1 cellular context compared by ENCODE assay signal in the genomic region with DNA sequence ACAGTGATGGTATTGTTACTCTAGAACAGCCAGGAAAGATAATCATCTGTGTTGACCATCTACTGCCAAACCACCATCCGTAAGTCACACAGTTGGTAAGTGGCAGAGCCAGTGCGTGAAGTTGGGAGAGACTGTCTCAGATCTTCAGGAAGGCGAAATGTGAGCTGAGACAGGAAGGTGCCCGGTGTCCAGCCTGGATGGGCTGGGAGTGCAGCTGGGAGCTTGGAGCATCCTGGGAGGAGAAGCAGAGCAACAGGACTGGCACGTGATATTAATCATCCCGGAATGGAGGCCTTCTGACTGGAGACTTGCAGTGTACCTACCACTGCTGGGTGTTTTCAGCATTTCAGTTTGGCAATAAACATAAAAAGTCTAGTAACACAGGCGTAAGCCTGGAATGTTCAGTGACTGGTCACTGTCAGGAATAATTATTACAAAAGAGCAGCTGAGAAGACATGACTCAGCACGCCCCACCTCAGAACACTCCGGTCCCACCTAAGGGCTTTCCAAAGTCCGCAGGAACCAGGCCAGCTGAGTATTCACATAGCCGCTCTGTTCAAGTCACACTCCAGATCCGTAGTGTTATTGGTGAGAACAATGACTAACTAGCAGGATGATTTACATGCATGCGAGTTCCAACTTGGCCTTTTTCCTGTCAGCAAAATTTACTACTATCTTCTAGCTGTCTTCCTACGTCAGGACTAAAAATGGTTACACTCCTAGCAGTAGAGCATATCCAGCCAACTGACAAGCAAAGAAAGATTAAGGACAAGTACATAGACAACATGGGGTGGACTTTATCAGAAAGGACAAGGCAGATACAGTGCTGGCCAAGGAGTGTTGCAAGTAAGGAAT.
TF ChIP-seq lines count a peak whose summit lies in the region.

No MANE protein-coding gene starts in this region.

TF ChIP-seq in HepG2, 621 proteins besides CTCF, POLR2A, EP300 and RAD21 (continued from another document and continues in another):
- TF ChIP-seq, protein P1, sequence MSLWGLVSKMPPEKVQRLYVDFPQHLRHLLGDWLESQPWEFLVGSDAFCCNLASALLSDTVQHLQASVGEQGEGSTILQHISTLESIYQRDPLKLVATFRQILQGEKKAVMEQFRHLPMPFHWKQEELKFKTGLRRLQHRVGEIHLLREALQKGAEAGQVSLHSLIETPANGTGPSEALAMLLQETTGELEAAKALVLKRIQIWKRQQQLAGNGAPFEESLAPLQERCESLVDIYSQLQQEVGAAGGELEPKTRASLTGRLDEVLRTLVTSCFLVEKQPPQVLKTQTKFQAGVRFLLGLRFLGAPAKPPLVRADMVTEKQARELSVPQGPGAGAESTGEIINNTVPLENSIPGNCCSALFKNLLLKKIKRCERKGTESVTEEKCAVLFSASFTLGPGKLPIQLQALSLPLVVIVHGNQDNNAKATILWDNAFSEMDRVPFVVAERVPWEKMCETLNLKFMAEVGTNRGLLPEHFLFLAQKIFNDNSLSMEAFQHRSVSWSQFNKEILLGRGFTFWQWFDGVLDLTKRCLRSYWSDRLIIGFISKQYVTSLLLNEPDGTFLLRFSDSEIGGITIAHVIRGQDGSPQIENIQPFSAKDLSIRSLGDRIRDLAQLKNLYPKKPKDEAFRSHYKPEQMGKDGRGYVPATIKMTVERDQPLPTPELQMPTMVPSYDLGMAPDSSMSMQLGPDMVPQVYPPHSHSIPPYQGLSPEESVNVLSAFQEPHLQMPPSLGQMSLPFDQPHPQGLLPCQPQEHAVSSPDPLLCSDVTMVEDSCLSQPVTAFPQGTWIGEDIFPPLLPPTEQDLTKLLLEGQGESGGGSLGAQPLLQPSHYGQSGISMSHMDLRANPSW (CRISPR knock-in tag; IDR thresholded peaks at IDR 0.05; ENCODE audit: borderline replicate concordance), result no peak
- 0 out of 2 replicates have a peak, but pooled peaks have one; percentile 13 for TF ChIP-seq HDAC1 (CRISPR knock-in tag; IDR thresholded peaks at IDR 0.05)
- no peak for TF ChIP-seq MED1 (CRISPR knock-in tag; IDR thresholded peaks at IDR 0.05)
- no peak for TF ChIP-seq SP2 (CRISPR knock-in tag; IDR thresholded peaks at IDR 0.05)
- 0 out of 2 replicates have a peak, but pooled peaks have one; percentile 19 for TF ChIP-seq ZBTB37 (CRISPR knock-in tag; IDR thresholded peaks at IDR 0.05)
- TF ChIP-seq ZFP36L2 (CRISPR knock-in tag; IDR thresholded peaks at IDR 0.05), result no peak
- no peak for TF ChIP-seq FIP1L1 (IDR thresholded peaks at IDR 0.05; ENCODE audit: borderline replicate concordance, insufficient read depth, low read depth, low read length)
- no peak for TF ChIP-seq SRSF4 (IDR thresholded peaks at IDR 0.05; ENCODE audit: low read depth, low read length, poor library complexity, severe bottlenecking)
- TF ChIP-seq ZNF136 (CRISPR knock-in tag; IDR thresholded peaks at IDR 0.05; ENCODE audit: low read depth), result no peak
- 0 out of 2 replicates have a peak, but pooled peaks have one; percentile 43 for TF ChIP-seq NFE2L1 (CRISPR knock-in tag; IDR thresholded peaks at IDR 0.05; ENCODE audit: borderline replicate concordance)
- TF ChIP-seq ZFP1 (CRISPR knock-in tag; IDR thresholded peaks at IDR 0.05), result no peak
- TF ChIP-seq, protein P2, sequence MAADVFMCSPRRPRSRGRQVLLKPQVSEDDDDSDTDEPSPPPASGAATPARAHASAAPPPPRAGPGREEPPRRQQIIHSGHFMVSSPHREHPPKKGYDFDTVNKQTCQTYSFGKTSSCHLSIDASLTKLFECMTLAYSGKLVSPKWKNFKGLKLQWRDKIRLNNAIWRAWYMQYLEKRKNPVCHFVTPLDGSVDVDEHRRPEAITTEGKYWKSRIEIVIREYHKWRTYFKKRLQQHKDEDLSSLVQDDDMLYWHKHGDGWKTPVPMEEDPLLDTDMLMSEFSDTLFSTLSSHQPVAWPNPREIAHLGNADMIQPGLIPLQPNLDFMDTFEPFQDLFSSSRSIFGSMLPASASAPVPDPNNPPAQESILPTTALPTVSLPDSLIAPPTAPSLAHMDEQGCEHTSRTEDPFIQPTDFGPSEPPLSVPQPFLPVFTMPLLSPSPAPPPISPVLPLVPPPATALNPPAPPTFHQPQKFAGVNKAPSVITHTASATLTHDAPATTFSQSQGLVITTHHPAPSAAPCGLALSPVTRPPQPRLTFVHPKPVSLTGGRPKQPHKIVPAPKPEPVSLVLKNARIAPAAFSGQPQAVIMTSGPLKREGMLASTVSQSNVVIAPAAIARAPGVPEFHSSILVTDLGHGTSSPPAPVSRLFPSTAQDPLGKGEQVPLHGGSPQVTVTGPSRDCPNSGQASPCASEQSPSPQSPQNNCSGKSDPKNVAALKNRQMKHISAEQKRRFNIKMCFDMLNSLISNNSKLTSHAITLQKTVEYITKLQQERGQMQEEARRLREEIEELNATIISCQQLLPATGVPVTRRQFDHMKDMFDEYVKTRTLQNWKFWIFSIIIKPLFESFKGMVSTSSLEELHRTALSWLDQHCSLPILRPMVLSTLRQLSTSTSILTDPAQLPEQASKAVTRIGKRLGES (CRISPR knock-in tag; IDR thresholded peaks at IDR 0.05; ENCODE audit: borderline replicate concordance), result no peak
- no peak for TF ChIP-seq TMF1 (CRISPR knock-in tag; IDR thresholded peaks at IDR 0.05; ENCODE audit: low read depth)
- TF ChIP-seq ELF4 (CRISPR knock-in tag; IDR thresholded peaks at IDR 0.05; ENCODE audit: borderline replicate concordance), result no peak
- no peak for TF ChIP-seq SRSF1 (optimal IDR thresholded peaks at IDR 0.05; ENCODE audit: low read depth, low read length)
- no peak for TF ChIP-seq KLF11 (CRISPR knock-in tag; IDR thresholded peaks at IDR 0.05)
- TF ChIP-seq SMARCC2 (IDR thresholded peaks at IDR 0.05), result no peak
- no peak for TF ChIP-seq RXRB (CRISPR knock-in tag; IDR thresholded peaks at IDR 0.05; ENCODE audit: borderline replicate concordance)
- peak; percentile 34; the same call in 1 of the 2 replicates for TF ChIP-seq ZNF598 (CRISPR knock-in tag; IDR thresholded peaks at IDR 0.05; ENCODE audit: borderline replicate concordance)
- TF ChIP-seq ZMYM4 (CRISPR knock-in tag; IDR thresholded peaks at IDR 0.05), result no peak
- TF ChIP-seq SALL1 (CRISPR knock-in tag; IDR thresholded peaks at IDR 0.05), result peak; percentile 63
- no peak for TF ChIP-seq LCORL (IDR thresholded peaks at IDR 0.05)
- no peak for TF ChIP-seq LCORL (CRISPR knock-in tag; IDR thresholded peaks at IDR 0.05)
- no peak for TF ChIP-seq MBNL3 (CRISPR knock-in tag; conservative IDR thresholded peaks at IDR 0.05)
- TF ChIP-seq ZNF253 (CRISPR knock-in tag; IDR thresholded peaks at IDR 0.05; ENCODE audit: borderline replicate concordance), result no peak
- TF ChIP-seq FOXC1 (CRISPR knock-in tag; IDR thresholded peaks at IDR 0.05; ENCODE audit: borderline replicate concordance), result no peak
- no peak for TF ChIP-seq TP53 (CRISPR knock-in tag; conservative IDR thresholded peaks at IDR 0.05)
- TF ChIP-seq ZNF615 (CRISPR knock-in tag; IDR thresholded peaks at IDR 0.05; ENCODE audit: borderline replicate concordance), result no peak
- TF ChIP-seq ZKSCAN5 (CRISPR knock-in tag; IDR thresholded peaks at IDR 0.05), result no peak
- no peak for TF ChIP-seq ZNF775 (CRISPR knock-in tag; IDR thresholded peaks at IDR 0.05; ENCODE audit: borderline replicate concordance)
- no peak for TF ChIP-seq ZIK1 (CRISPR knock-in tag; IDR thresholded peaks at IDR 0.05; ENCODE audit: borderline replicate concordance, low read depth)
- TF ChIP-seq TRIM24 (CRISPR knock-in tag; IDR thresholded peaks at IDR 0.05), result no peak
- TF ChIP-seq ZNF317 (CRISPR knock-in tag; IDR thresholded peaks at IDR 0.05), result no peak
- TF ChIP-seq ZNF800 (CRISPR knock-in tag; IDR thresholded peaks at IDR 0.05), result no peak
- peak; percentile 45; the same call in 1 of the 2 replicates for TF ChIP-seq KDM2A (CRISPR knock-in tag; IDR thresholded peaks at IDR 0.05; ENCODE audit: borderline replicate concordance, low read depth)
- TF ChIP-seq, protein P3, sequence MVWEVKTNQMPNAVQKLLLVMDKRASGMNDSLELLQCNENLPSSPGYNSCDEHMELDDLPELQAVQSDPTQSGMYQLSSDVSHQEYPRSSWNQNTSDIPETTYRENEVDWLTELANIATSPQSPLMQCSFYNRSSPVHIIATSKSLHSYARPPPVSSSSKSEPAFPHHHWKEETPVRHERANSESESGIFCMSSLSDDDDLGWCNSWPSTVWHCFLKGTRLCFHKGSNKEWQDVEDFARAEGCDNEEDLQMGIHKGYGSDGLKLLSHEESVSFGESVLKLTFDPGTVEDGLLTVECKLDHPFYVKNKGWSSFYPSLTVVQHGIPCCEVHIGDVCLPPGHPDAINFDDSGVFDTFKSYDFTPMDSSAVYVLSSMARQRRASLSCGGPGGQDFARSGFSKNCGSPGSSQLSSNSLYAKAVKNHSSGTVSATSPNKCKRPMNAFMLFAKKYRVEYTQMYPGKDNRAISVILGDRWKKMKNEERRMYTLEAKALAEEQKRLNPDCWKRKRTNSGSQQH (CRISPR knock-in tag; IDR thresholded peaks at IDR 0.05; ENCODE audit: low read depth), result no peak
- TF ChIP-seq ZNF468 (CRISPR knock-in tag; IDR thresholded peaks at IDR 0.05), result no peak
- no peak; the same call in 1 of the 2 replicates for TF ChIP-seq KLF6 (CRISPR knock-in tag; IDR thresholded peaks at IDR 0.05)
- TF ChIP-seq ZNF264 (CRISPR knock-in tag; IDR thresholded peaks at IDR 0.05), result no peak
- TF ChIP-seq ZNF605 (CRISPR knock-in tag; IDR thresholded peaks at IDR 0.05), result peak; percentile 55; the same call in 1 of the 2 replicates
- TF ChIP-seq, protein P4, sequence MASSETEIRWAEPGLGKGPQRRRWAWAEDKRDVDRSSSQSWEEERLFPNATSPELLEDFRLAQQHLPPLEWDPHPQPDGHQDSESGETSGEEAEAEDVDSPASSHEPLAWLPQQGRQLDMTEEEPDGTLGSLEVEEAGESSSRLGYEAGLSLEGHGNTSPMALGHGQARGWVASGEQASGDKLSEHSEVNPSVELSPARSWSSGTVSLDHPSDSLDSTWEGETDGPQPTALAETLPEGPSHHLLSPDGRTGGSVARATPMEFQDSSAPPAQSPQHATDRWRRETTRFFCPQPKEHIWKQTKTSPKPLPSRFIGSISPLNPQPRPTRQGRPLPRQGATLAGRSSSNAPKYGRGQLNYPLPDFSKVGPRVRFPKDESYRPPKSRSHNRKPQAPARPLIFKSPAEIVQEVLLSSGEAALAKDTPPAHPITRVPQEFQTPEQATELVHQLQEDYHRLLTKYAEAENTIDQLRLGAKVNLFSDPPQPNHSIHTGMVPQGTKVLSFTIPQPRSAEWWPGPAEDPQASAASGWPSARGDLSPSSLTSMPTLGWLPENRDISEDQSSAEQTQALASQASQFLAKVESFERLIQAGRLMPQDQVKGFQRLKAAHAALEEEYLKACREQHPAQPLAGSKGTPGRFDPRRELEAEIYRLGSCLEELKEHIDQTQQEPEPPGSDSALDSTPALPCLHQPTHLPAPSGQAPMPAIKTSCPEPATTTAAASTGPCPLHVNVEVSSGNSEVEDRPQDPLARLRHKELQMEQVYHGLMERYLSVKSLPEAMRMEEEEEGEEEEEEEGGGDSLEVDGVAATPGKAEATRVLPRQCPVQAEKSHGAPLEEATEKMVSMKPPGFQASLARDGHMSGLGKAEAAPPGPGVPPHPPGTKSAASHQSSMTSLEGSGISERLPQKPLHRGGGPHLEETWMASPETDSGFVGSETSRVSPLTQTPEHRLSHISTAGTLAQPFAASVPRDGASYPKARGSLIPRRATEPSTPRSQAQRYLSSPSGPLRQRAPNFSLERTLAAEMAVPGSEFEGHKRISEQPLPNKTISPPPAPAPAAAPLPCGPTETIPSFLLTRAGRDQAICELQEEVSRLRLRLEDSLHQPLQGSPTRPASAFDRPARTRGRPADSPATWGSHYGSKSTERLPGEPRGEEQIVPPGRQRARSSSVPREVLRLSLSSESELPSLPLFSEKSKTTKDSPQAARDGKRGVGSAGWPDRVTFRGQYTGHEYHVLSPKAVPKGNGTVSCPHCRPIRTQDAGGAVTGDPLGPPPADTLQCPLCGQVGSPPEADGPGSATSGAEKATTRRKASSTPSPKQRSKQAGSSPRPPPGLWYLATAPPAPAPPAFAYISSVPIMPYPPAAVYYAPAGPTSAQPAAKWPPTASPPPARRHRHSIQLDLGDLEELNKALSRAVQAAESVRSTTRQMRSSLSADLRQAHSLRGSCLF (CRISPR knock-in tag; IDR thresholded peaks at IDR 0.05; ENCODE audit: borderline replicate concordance), result no peak
- no peak for TF ChIP-seq NCOA1 (CRISPR knock-in tag; IDR thresholded peaks at IDR 0.05)
- TF ChIP-seq ZNF44 (CRISPR knock-in tag; IDR thresholded peaks at IDR 0.05), result no peak
- peak; percentile 35; the same call in 1 of the 2 replicates for TF ChIP-seq ZNF501 (CRISPR knock-in tag; IDR thresholded peaks at IDR 0.05)
- TF ChIP-seq MAFF (IDR thresholded peaks at IDR 0.05; ENCODE audit: low read depth, low read length), result peak; percentile 72
- no peak for TF ChIP-seq NR2F1 (CRISPR knock-in tag; IDR thresholded peaks at IDR 0.05)
- no peak for TF ChIP-seq HMG20B (CRISPR knock-in tag; conservative IDR thresholded peaks at IDR 0.05)
- TF ChIP-seq HMG20A (CRISPR knock-in tag; IDR thresholded peaks at IDR 0.05; ENCODE audit: borderline replicate concordance), result no peak; the same call in 1 of the 2 replicates
- peak; percentile 30; the same call in 1 of the 2 replicates for TF ChIP-seq YEATS2 (CRISPR knock-in tag; IDR thresholded peaks at IDR 0.05; ENCODE audit: borderline replicate concordance)
- no peak for TF ChIP-seq ZBTB7B (CRISPR knock-in tag; IDR thresholded peaks at IDR 0.05)
- TF ChIP-seq ZNF224 (CRISPR knock-in tag; IDR thresholded peaks at IDR 0.05), result no peak
